ENCODE assay signal across 34 cellular contexts in genomic region chr20:64206619-64207018, GRCh38. TPM values are rescaled to one million over a fixed set of nuclear protein-coding genes. Genes with fewer than 3 reads are reported as not detected.
"Had no signal": no experiment of that assay in that cellular context is flagged by ENCODE, and none has a peak within 500 bp of the region (broad histone marks: within the 10 kb centered on the region; RNA-seq: fewer than 3 reads in every experiment).

No MANE protein-coding gene starts in this region.

- H3K36me3 Mint-ChIP-seq: activated naive CD4-positive, alpha-beta T cell treated with anti-CD3 and anti-CD28 coated beads, Interleukin-2, amount 50 U/mL, for 24 hours; activated naive CD8-positive, alpha-beta T cell treated with anti-CD3 and anti-CD28 coated beads for 36 hours had no signal

- H3K9me3 Mint-ChIP-seq: activated B cell treated with CpG ODN at 0.5 μM for 24 hours; activated CD8-positive, alpha-beta T cell treated with anti-CD3 and anti-CD28 coated beads for 36 hours; activated naive CD4-positive, alpha-beta T cell treated with anti-CD3 and anti-CD28 coated beads for 36 hours; activated naive CD4-positive, alpha-beta T cell treated with anti-CD3 and anti-CD28 coated beads, Interleukin-2, amount 50 U/mL, for 24 hours; activated naive CD8-positive, alpha-beta T cell treated with anti-CD3 and anti-CD28 coated beads for 36 hours; activated naive CD8-positive, alpha-beta T cell treated with anti-CD3 and anti-CD28 coated beads, Interleukin-2, amount 50 U/mL, for 24 hours; activated T-cell treated with anti-CD3 and anti-CD28 coated beads, Interleukin-2, amount 50 U/mL, for 4 hours; activated T-helper 17 cell treated with anti-CD3 and anti-CD28 coated beads, Interleukin-2, amount 50 U/mL, for 72 hours; effector memory CD8-positive, alpha-beta T cell; T-helper 2 cell treated with Interferon-gamma antibody and Interleukin-4, amounts not matched to agents 5 μg/mL and 100 μg/mL, for 36 hours had no signal

- H3K4me3 ChIP-seq: adrenal gland, body of pancreas, esophagus muscularis mucosa, gastroesophageal sphincter had no signal

- H3K4me1 ChIP-seq: body of pancreas, esophagus muscularis mucosa, gastroesophageal sphincter had no signal

- H3K4me1 Mint-ChIP-seq: activated B cell treated with CpG ODN at 0.5 μM for 24 hours; activated naive CD4-positive, alpha-beta T cell treated with anti-CD3 and anti-CD28 coated beads, Interleukin-2, amount 50 U/mL, for 24 hours; activated naive CD8-positive, alpha-beta T cell treated with anti-CD3 and anti-CD28 coated beads for 36 hours; activated naive CD8-positive, alpha-beta T cell treated with anti-CD3 and anti-CD28 coated beads, Interleukin-2, amount 50 U/mL, for 24 hours; activated T-helper 17 cell treated with anti-CD3 and anti-CD28 coated beads, Interleukin-2, amount 50 U/mL, for 72 hours had no signal

- H3K27ac ChIP-seq: adrenal gland, body of pancreas, esophagus muscularis mucosa, gastroesophageal sphincter, WERI-Rb-1 had no signal

- H3K4me3 Mint-ChIP-seq: activated B cell treated with CpG ODN at 0.5 μM for 24 hours; activated CD8-positive, alpha-beta T cell treated with anti-CD3 and anti-CD28 coated beads for 36 hours; activated naive CD4-positive, alpha-beta T cell treated with anti-CD3 and anti-CD28 coated beads for 36 hours; activated naive CD4-positive, alpha-beta T cell treated with anti-CD3 and anti-CD28 coated beads, Interleukin-2, amount 50 U/mL, for 24 hours; activated naive CD8-positive, alpha-beta T cell treated with anti-CD3 and anti-CD28 coated beads for 36 hours; activated naive CD8-positive, alpha-beta T cell treated with anti-CD3 and anti-CD28 coated beads, Interleukin-2, amount 50 U/mL, for 24 hours; activated T-cell treated with anti-CD3 and anti-CD28 coated beads, Interleukin-2, amount 50 U/mL, for 4 hours; activated T-helper 17 cell treated with anti-CD3 and anti-CD28 coated beads, Interleukin-2, amount 50 U/mL, for 72 hours; effector memory CD8-positive, alpha-beta T cell; T-helper 17 cell; T-helper 2 cell treated with Interferon-gamma antibody and Interleukin-4, amounts not matched to agents 5 μg/mL and 100 μg/mL, for 36 hours had no signal

- H3K36me3 ChIP-seq: adrenal gland, esophagus muscularis mucosa, gastroesophageal sphincter had no signal

- DNase-seq: activated B cell treated with CpG ODN at 0.5 μM for 24 hours; activated CD4-positive, alpha-beta T cell treated with anti-CD3 and anti-CD28 coated beads for 48 hours; activated CD4-positive, alpha-beta T cell treated with anti-CD3 and anti-CD28 coated beads, Interleukin-2, amount 50 U/mL, for 1 hour; activated CD4-positive, alpha-beta T cell treated with anti-CD3 and anti-CD28 coated beads, Interleukin-2, amount 50 U/mL, for 48 hours; activated CD8-positive, alpha-beta memory T cell treated with anti-CD3 and anti-CD28 coated beads for 24 hours; activated CD8-positive, alpha-beta T cell treated with anti-CD3 and anti-CD28 coated beads for 36 hours; activated effector memory CD4-positive, alpha-beta T cell treated with anti-CD3 and anti-CD28 coated beads, Interleukin-2, amount 50 U/mL, for 16 hours; activated naive CD4-positive, alpha-beta T cell treated with anti-CD3 and anti-CD28 coated beads for 36 hours; activated naive CD8-positive, alpha-beta T cell treated with anti-CD3 and anti-CD28 coated beads for 36 hours; activated naive CD8-positive, alpha-beta T cell treated with anti-CD3 and anti-CD28 coated beads, Interleukin-2, amount 50 U/mL, for 24 hours; activated T-cell treated with anti-CD3 and anti-CD28 coated beads, Interleukin-2, amount 50 U/mL, for 4 hours; adrenal gland; amygdala; aorta; body of pancreas; cortex of kidney; dermis blood vessel endothelial cell; effector CD4-positive, alpha-beta T cell; effector memory CD8-positive, alpha-beta T cell; erythroblast; foreskin melanocyte; T-helper 1 cell; T-helper 17 cell; T1000; WERI-Rb-1 had no signal

- H3K27me3 ChIP-seq: adrenal gland, body of pancreas had no signal

- FAIRE-seq: colon had no signal

- H3K27me3 Mint-ChIP-seq: activated naive CD4-positive, alpha-beta T cell treated with anti-CD3 and anti-CD28 coated beads, Interleukin-2, amount 50 U/mL, for 24 hours; activated naive CD8-positive, alpha-beta T cell treated with anti-CD3 and anti-CD28 coated beads for 36 hours; activated naive CD8-positive, alpha-beta T cell treated with anti-CD3 and anti-CD28 coated beads, Interleukin-2, amount 50 U/mL, for 24 hours had no signal

- H3K9me3 ChIP-seq: adrenal gland, body of pancreas, esophagus muscularis mucosa, gastroesophageal sphincter had no signal

- H3K27ac Mint-ChIP-seq: activated B cell treated with CpG ODN at 0.5 μM for 24 hours; activated CD8-positive, alpha-beta T cell treated with anti-CD3 and anti-CD28 coated beads for 36 hours; activated naive CD4-positive, alpha-beta T cell treated with anti-CD3 and anti-CD28 coated beads for 36 hours; activated naive CD4-positive, alpha-beta T cell treated with anti-CD3 and anti-CD28 coated beads, Interleukin-2, amount 50 U/mL, for 24 hours; activated naive CD8-positive, alpha-beta T cell treated with anti-CD3 and anti-CD28 coated beads for 36 hours; activated naive CD8-positive, alpha-beta T cell treated with anti-CD3 and anti-CD28 coated beads, Interleukin-2, amount 50 U/mL, for 24 hours; activated T-helper 17 cell treated with anti-CD3 and anti-CD28 coated beads, Interleukin-2, amount 50 U/mL, for 72 hours; effector memory CD8-positive, alpha-beta T cell; T-helper 17 cell; T-helper 2 cell treated with Interferon-gamma antibody and Interleukin-4, amounts not matched to agents 5 μg/mL and 100 μg/mL, for 36 hours had no signal

- ATAC-seq: activated CD4-positive, CD25-positive, alpha-beta regulatory T cell treated with anti-CD3 and anti-CD28 coated beads, Interleukin-2, amount 50 U/mL, for 24 hours; activated CD8-positive, alpha-beta T cell treated with anti-CD3 and anti-CD28 coated beads for 36 hours; activated naive CD8-positive, alpha-beta T cell treated with anti-CD3 and anti-CD28 coated beads, Interleukin-2, amount 50 U/mL, for 24 hours; activated T-cell treated with anti-CD3 and anti-CD28 coated beads, Interleukin-2, amount 50 U/mL, for 4 hours; activated T-helper 17 cell treated with anti-CD3 and anti-CD28 coated beads, Interleukin-2, amount 50 U/mL, for 72 hours; body of pancreas; effector memory CD8-positive, alpha-beta T cell; gastroesophageal sphincter; T-helper 17 cell had no signal

RNA-seq across cellular contexts. Expression of gene MYT1, which starts 42.4 kb away (rescaled TPM):
- total RNA-seq: activated CD8-positive, alpha-beta T cell treated with anti-CD3 and anti-CD28 coated beads for 36 hours; activated T-cell treated with anti-CD3 and anti-CD28 coated beads, Interleukin-2, amount 50 U/mL, for 4 hours; aorta; chondrocyte; dermis blood vessel endothelial cell; esophagus muscularis mucosa; glomerular endothelial cell; T-helper 17 cell had no signal
- polyA plus RNA-seq: aorta had no signal
